ENCODE assay signal across 8 cellular contexts in genomic region chr17:16287563-16288027, GRCh38.
DNase-seq lines count a peak whose midpoint lies in the region; ATAC-seq and TF ChIP-seq lines count a peak whose summit lies in the region.

No MANE protein-coding gene starts in this region.

- ATAC-seq in HG02588 (IDR thresholded peaks at IDR 0.05; ENCODE audit: unreplicated experiment) (peak; percentile 21), GM19328 (IDR thresholded peaks at IDR 0.05; ENCODE audit: unreplicated experiment) (no peak), HG03565 (IDR thresholded peaks at IDR 0.05; ENCODE audit: unreplicated experiment) (no peak)

- DNase-seq in CD1c-positive myeloid dendritic cell (ENCODE audit: extremely low spot score) (peak; percentile 91), SKM-1 (lab: John Stamatoyannopoulos, UW; ENCODE audit: unreplicated experiment) (peak; percentile 92), erythroblast (lab: John Stamatoyannopoulos, UW) (peak; percentile 34 to 50), ovary (peak in 1 of 5 donors; percentile 32), RKO (ENCODE audit: low spot score) (no peak)

- intact Hi-C loops in ovary (cut with DNase I), result loop anchor here in 2 of 4 donors (5.0 to 10.0 kb wide), 2 partner anchors 67 to 70 kb away; partner anchors contain the start of genes CENPV (in 1 of the 2), NCOR1 (in 1 of the 2) and PIGL (in 1 of the 2)

- H3K4me1 ChIP-seq in ovary (ENCODE audit: insufficient read depth), result peaks cover 16% of the 10 kb centered on the region

- H3K27me3 ChIP-seq in ovary, result no peaks in the 10 kb centered on the region

- TF ChIP-seq POLR2A in erythroblast (IDR thresholded peaks at IDR 0.05; ENCODE audit: low read length) (peak; percentile 35), ovary (IDR thresholded peaks at IDR 0.05) (no peak)

- no peak overlapping the region for H3K4me3 ChIP-seq in ovary

- H3K36me3 ChIP-seq in ovary, result no peaks in the 10 kb centered on the region

- WGBS in ovary, 3 donors, result 3 to 5% (median 3%) methylated on average over 6 of the region's 6 CpGs

- no peak for TF ChIP-seq CTCF in ovary (IDR thresholded peaks at IDR 0.05)

- no peak for TF ChIP-seq EP300 in ovary (IDR thresholded peaks at IDR 0.05)

- no peaks in the 10 kb centered on the region for H3K9me3 ChIP-seq in ovary

- H3K27ac ChIP-seq in ovary, result peak overlapping the region; percentile 82 to 93
